24 cellular contexts compared by ENCODE assay signal in genomic region chr2:17972991-17973390, GRCh38.
DNase-seq lines count a peak whose midpoint lies in the region; FAIRE-seq and TF ChIP-seq lines count a peak whose summit lies in the region.
"Had no signal": no experiment of that assay in that cellular context is flagged by ENCODE, and none has a peak within 500 bp of the region (broad histone marks: within the 10 kb centered on the region; RNA-seq: fewer than 3 reads in every experiment).

No MANE protein-coding gene starts in this region.

- no peaks in the 10 kb centered on the region; a peak in 2 of 7 replicates for H3K36me3 Mint-ChIP-seq in H9 (ENCODE audit: insufficient read depth in 1 of 3, low read depth in 3 of 3)
- H3K36me3 Mint-ChIP-seq in astrocyte (ENCODE audit: low read depth, unreplicated experiment), result no peaks in the 10 kb centered on the region
- H3K36me3 Mint-ChIP-seq: CD4-positive, CD25-positive, alpha-beta regulatory T cell; CD8-positive, alpha-beta T cell had no signal

- no peak overlapping the region for H2BK5ac ChIP-seq in H9 (ENCODE audit: insufficient read length, low read length)

- no peak overlapping the region for H3K56ac ChIP-seq in H9 (ENCODE audit: insufficient read length, low read depth, low read length)

- no peaks in the 10 kb centered on the region for H3K79me1 ChIP-seq in H9 (ENCODE audit: insufficient read depth, low read depth, low read length, poor library complexity, severe bottlenecking)

- no peak overlapping the region for H3K18ac ChIP-seq in H9 (ENCODE audit: insufficient read length, low read depth, low read length)

- DNase-seq in H9, result no peak
- peak; percentile 68 for DNase-seq in astrocyte (ENCODE audit: low read depth)
- DNase-seq in fibroblast of villous mesenchyme (ENCODE audit: low read depth), result peak; percentile 26
- DNase-seq in amniotic stem cell (lab: John Stamatoyannopoulos, UW), result no peak
- DNase-seq in NCI-H2081 treated with DMSO at 0.1 percent for 48 hours (lab: John Stamatoyannopoulos, UW), result no peak
- DNase-seq in DMS 273 (lab: John Stamatoyannopoulos, UW; ENCODE audit: unreplicated experiment), result no peak
- DNase-seq: Caco-2; CD4-positive, CD25-positive, alpha-beta regulatory T cell; CD8-positive, alpha-beta T cell; DMS 273 treated with DMSO at 0.1 percent for 48 hours; DMS79; EL; GDM1; GM23248; HFFc6 had no signal

- H3K4me2 ChIP-seq in H9 (ENCODE audit: insufficient read depth, insufficient read length, low read length) (no peak overlapping the region), astrocyte (ENCODE audit: low read length) (no peak overlapping the region)

- H3K9me3 ChIP-seq in H9 (ENCODE audit: control insufficient read depth, low read depth, low read length) (no peaks in the 10 kb centered on the region), astrocyte (ENCODE audit: insufficient read depth, low read depth, low read length) (no peaks in the 10 kb centered on the region)
- H3K9me3 ChIP-seq: Caco-2, HAP-1 had no signal

- no peak overlapping the region for H3K4ac ChIP-seq in H9 (ENCODE audit: low read depth, low read length)

- no peak for FAIRE-seq in astrocyte (lab: Jason Lieb, UNC)
- FAIRE-seq: A204.1, GM12878, GM19239, H1 had no signal

- no peak overlapping the region for H4K8ac ChIP-seq in H9 (replicated peaks; ENCODE audit: insufficient read length, low read depth, low read length)

- no peak overlapping the region for H3K23ac ChIP-seq in H9 (ENCODE audit: insufficient read length, low read depth, low read length)

- peaks cover 2% of the 10 kb centered on the region; the same call in 1 of the 2 replicates for H3K27me3 Mint-ChIP-seq in H9 (ENCODE audit: low read depth)
- H3K27me3 Mint-ChIP-seq in astrocyte (ENCODE audit: low read depth, unreplicated experiment), result peaks cover 19% of the 10 kb centered on the region

- H3K4me3 ChIP-seq in astrocyte (ENCODE audit: insufficient read depth, low read depth, low read length) (no peak overlapping the region), fibroblast of villous mesenchyme (ENCODE audit: low read depth, low read length) (no peak overlapping the region)
- H3K4me3 ChIP-seq: BLaER1, GM12878, GM23248, HAP-1 had no signal

- H4K5ac ChIP-seq in H9 (ENCODE audit: insufficient read length, low read depth, low read length), result peak overlapping the region; percentile 82

- no peak overlapping the region for H3K27ac Mint-ChIP-seq in H9
- no peak overlapping the region for H3K27ac Mint-ChIP-seq in astrocyte (ENCODE audit: unreplicated experiment)
- H3K27ac Mint-ChIP-seq: B cell; CD4-positive, CD25-positive, alpha-beta regulatory T cell; CD8-positive, alpha-beta T cell; HFFc6 had no signal

- peak overlapping the region; percentile 61 for H3K14ac ChIP-seq in H9 (ENCODE audit: insufficient read depth, low read length)

- H3K4me1 ChIP-seq in H9 (ENCODE audit: insufficient read depth, low read length) (no peaks in the 10 kb centered on the region), astrocyte (ENCODE audit: insufficient read depth, low read length) (peaks cover 16% of the 10 kb centered on the region)
- H3K4me1 ChIP-seq: Caco-2, HAP-1 had no signal

- H2AFZ ChIP-seq in H9 (ENCODE audit: low read length) (no peak overlapping the region), astrocyte (ENCODE audit: low read depth, low read length) (no peak overlapping the region)
- H2AFZ ChIP-seq: GM23248 had no signal

- no peak overlapping the region for H3K9ac ChIP-seq in H9 (ENCODE audit: extremely low read depth, insufficient read length, low read length)
- H3K9ac ChIP-seq in astrocyte (ENCODE audit: low read length), result no peak overlapping the region
- H3K9ac ChIP-seq: BLaER1, GM23248 had no signal

- peaks cover 2 to 9% of the 10 kb centered on the region in 2 experiments; a peak in 3 of 4 replicates for H3K4me1 Mint-ChIP-seq in H9
- H3K4me1 Mint-ChIP-seq in astrocyte (ENCODE audit: low read depth, unreplicated experiment), result peaks cover 15% of the 10 kb centered on the region
- H3K4me1 Mint-ChIP-seq: B cell; CD4-positive, CD25-positive, alpha-beta regulatory T cell had no signal

- no peak overlapping the region for H4K91ac ChIP-seq in H9 (ENCODE audit: insufficient read length, low read depth, low read length)

- H3K4me3 Mint-ChIP-seq in H9 (no peak overlapping the region), astrocyte (ENCODE audit: unreplicated experiment) (no peak overlapping the region)
- H3K4me3 Mint-ChIP-seq: B cell; CD4-positive, CD25-positive, alpha-beta regulatory T cell; CD8-positive, alpha-beta T cell; HFFc6 had no signal

- H4K20me1 ChIP-seq in H9 (ENCODE audit: control insufficient read depth, insufficient read depth, insufficient read length) (no peaks in the 10 kb centered on the region), astrocyte (ENCODE audit: insufficient read depth, low read length) (no peaks in the 10 kb centered on the region)
- H4K20me1 ChIP-seq: BLaER1 had no signal

- H2BK120ac ChIP-seq in H9 (ENCODE audit: low read depth, low read length, poor library complexity, severe bottlenecking), result no peak overlapping the region

- no peak overlapping the region for H2BK20ac ChIP-seq in H9 (ENCODE audit: low read depth, low read length, poor library complexity, severe bottlenecking)

- H3K9me3 Mint-ChIP-seq in H9 (no peaks in the 10 kb centered on the region; a peak in 1 of 5 replicates), astrocyte (ENCODE audit: unreplicated experiment) (no peaks in the 10 kb centered on the region)
- H3K9me3 Mint-ChIP-seq: CD4-positive, CD25-positive, alpha-beta regulatory T cell; CD8-positive, alpha-beta T cell; HFFc6 had no signal

- H3K23me2 ChIP-seq in H9 (ENCODE audit: insufficient read length, low read depth, low read length, poor library complexity, severe bottlenecking), result no peaks in the 10 kb centered on the region

- H3K27me3 ChIP-seq in H9 (ENCODE audit: insufficient read depth, low read length) (no peaks in the 10 kb centered on the region; the same call in 1 of the 2 replicates), astrocyte (ENCODE audit: insufficient read depth, low read length) (no peaks in the 10 kb centered on the region)
- H3K27me3 ChIP-seq: BLaER1 had no signal

- H3K27ac ChIP-seq in H9 (ENCODE audit: insufficient read length, low read depth, low read length), result no peak overlapping the region
- H3K27ac ChIP-seq in astrocyte (ENCODE audit: low read depth, low read length), result no peak overlapping the region
- H3K27ac ChIP-seq: 22Rv1, BLaER1, C4-2B, GM23248 had no signal

- H2BK15ac ChIP-seq in H9 (ENCODE audit: low read depth, low read length), result no peak overlapping the region

- TF ChIP-seq CTCF in H9 (conservative IDR thresholded peaks at IDR 0.05), result no peak
- TF ChIP-seq CTCF in astrocyte (IDR thresholded peaks at IDR 0.05; ENCODE audit: insufficient read depth, low read depth, low read length), result no peak
- no peak for TF ChIP-seq CTCF in fibroblast of villous mesenchyme (IDR thresholded peaks at IDR 0.05; ENCODE audit: insufficient read depth, low read depth, low read length)

- no CpG with 5 or more reads among the region's 3 CpGs for WGBS in H9 (ENCODE audit: extremely low coverage, insufficient read length, low lambda C conversion rate)

- H2AK5ac ChIP-seq in H9 (ENCODE audit: insufficient read length, low read length), result no peak overlapping the region

- no peaks in the 10 kb centered on the region for H3K36me3 ChIP-seq in astrocyte (ENCODE audit: insufficient read depth, low read length)
- H3K36me3 ChIP-seq: BLaER1, HAP-1 had no signal

- no peaks in the 10 kb centered on the region; the same call in 1 of the 2 replicates for H3K79me2 ChIP-seq in H9 (ENCODE audit: insufficient read depth, low read length)
- no peaks in the 10 kb centered on the region for H3K79me2 ChIP-seq in astrocyte (ENCODE audit: insufficient read depth, low read length)

- H3T11ph ChIP-seq in H9 (ENCODE audit: low read length), result no peak overlapping the region

- H2BK12ac ChIP-seq in H9 (ENCODE audit: insufficient read length, low read depth, low read length), result no peak overlapping the region

Comparison
In these comparisons a context has a peak if more than half of its experiments do, and no peak if none do; other contexts are left out.
1. DNase-seq: peak in astrocyte (single experiment) and fibroblast of villous mesenchyme (single experiment); none in H9 (single experiment), amniotic stem cell (single experiment), NCI-H2081 treated with DMSO at 0.1 percent for 48 hours (single experiment) and DMS 273 (single experiment).